Comparison of ENCODE assay signal across 10 cellular contexts in the genomic region with DNA sequence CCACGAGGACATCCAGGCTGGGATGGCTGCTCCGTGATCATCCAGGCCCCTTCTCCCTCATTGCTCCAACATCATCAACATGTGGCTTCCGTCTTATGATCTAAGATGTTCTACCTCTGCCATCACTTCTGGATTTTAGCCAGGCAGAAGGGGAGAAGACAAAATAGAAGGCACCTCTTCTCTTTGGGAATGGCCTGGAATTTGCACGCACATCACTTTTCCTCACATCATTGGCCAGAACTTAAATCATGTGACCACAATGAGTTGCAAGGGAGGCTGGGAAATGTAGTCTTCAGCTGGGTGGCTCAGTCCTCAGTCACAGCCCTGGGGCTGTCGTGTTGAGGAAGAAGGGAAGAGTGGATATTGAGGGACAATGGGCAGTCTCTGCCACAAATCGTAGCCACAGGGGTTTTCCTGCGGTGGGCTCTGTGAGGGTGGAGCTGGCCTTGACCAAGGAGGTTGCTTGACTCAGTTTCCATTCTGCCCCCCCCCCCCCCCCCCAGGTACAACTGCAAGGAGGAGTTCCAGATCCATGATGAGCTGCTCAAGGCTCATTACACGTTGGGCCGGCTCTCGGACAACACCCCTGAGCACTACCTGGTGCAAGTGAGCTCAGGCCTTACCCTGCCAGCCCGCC.
DNase-seq lines count a peak whose midpoint lies in the region; ATAC-seq, FAIRE-seq and TF ChIP-seq lines count a peak whose summit lies in the region.
"Had no signal": no experiment of that assay in that cellular context is flagged by ENCODE, and none has a peak within 500 bp of the region (broad histone marks: within the 10 kb centered on the region; RNA-seq: fewer than 3 reads in every experiment).

No MANE protein-coding gene starts in this region.

- FAIRE-seq in A204.1 (lab: Jason Lieb, UNC): peak; percentile 61

- no peak for ATAC-seq in HG02973 (IDR thresholded peaks at IDR 0.05; ENCODE audit: unreplicated experiment)

- H3K27ac ChIP-seq in RWPE1: no peak overlapping the region
- H3K27ac ChIP-seq: adrenal gland, KMS-11 had no signal

- CTCF ChIA-PET in RWPE1 (lab: Yijun Ruan, JAX): interaction anchor here (0.6 to 2.7 kb wide), 4 partner anchors 67 to 764 kb away, joined by 3 to 11 read pairs (median 4); no protein-coding TSS in a partner anchor

- no peak for TF ChIP-seq CTCF in GM12865 (IDR thresholded peaks at IDR 0.05; ENCODE audit: insufficient read depth, low read depth, low read length, missing control alignments)
- TF ChIP-seq CTCF in RWPE1 (conservative IDR thresholded peaks at IDR 0.05; ENCODE audit: low read depth): no peak

- POLR2A ChIA-PET in RWPE1 (lab: Yijun Ruan, JAX; ENCODE audit: low non-redundant PET): no interaction called here

- peak; percentile 45 for DNase-seq in GM12865 (ENCODE audit: low read depth)
- DNase-seq in RWPE1 (ENCODE audit: low spot score): peak; percentile 67
- peak; percentile 24 for DNase-seq in glomerular visceral epithelial cell (ENCODE audit: extremely low spot score)
- no peak for DNase-seq in NCI-H2107 (lab: John Stamatoyannopoulos, UW)
- DNase-seq in epidermal melanocyte (ENCODE audit: insufficient read length, low spot score): no peak
- DNase-seq in activated CD8-positive, alpha-beta memory T cell treated with anti-CD3 and anti-CD28 coated beads, Interleukin-2, amount 50 U/mL, for 48 hours: no peak

- H3K4me3 ChIP-seq in GM12865 (ENCODE audit: low read depth, low read length): no peak overlapping the region
- H3K4me3 ChIP-seq: adrenal gland had no signal

Comparison
In these comparisons a context has a peak if more than half of its experiments do, and no peak if none do; other contexts are left out.
1. DNase-seq: peak in GM12865 (single experiment), RWPE1 (single experiment) and glomerular visceral epithelial cell (single experiment); none in NCI-H2107 (single experiment), epidermal melanocyte (single experiment) and activated CD8-positive, alpha-beta memory T cell treated with anti-CD3 and anti-CD28 coated beads, Interleukin-2, amount 50 U/mL, for 48 hours (single experiment).